ENCODE assay signal across 16 cellular contexts in genomic region chr2:241562269-241562891, GRCh38. TPM values are rescaled to one million over a fixed set of nuclear protein-coding genes. Genes with fewer than 3 reads are reported as not detected.
DNase-seq lines count a peak whose midpoint lies in the region; ATAC-seq and TF ChIP-seq lines count a peak whose summit lies in the region.
"Had no signal": no experiment of that assay in that cellular context is flagged by ENCODE, and none has a peak within 500 bp of the region (broad histone marks: within the 10 kb centered on the region; RNA-seq: fewer than 3 reads in every experiment).

No MANE protein-coding gene starts in this region.

- TF ChIP-seq CTCF in RWPE2 (IDR thresholded peaks at IDR 0.05; ENCODE audit: poor library complexity, severe bottlenecking) (no peak), epithelial cell of esophagus (IDR thresholded peaks at IDR 0.05; ENCODE audit: insufficient read depth, low read depth, low read length, missing control alignments) (no peak), vagina (IDR thresholded peaks at IDR 0.05) (no peak)

- peak overlapping the region; percentile 38 for H3K9ac ChIP-seq in neuronal stem cell (ENCODE audit: low read depth, low read length, poor library complexity)

- H3K14ac ChIP-seq in neuronal stem cell (ENCODE audit: low read length) = no peak overlapping the region

- H2BK15ac ChIP-seq in neuronal stem cell (ENCODE audit: low read length) = no peak overlapping the region

- DNase-seq in RWPE2 (ENCODE audit: low spot score) (peak; percentile 58), epithelial cell of esophagus (ENCODE audit: low read depth) (no peak), neuronal stem cell (ENCODE audit: low spot score) (no peak), vagina (ENCODE audit: extremely low spot score in 2 of 2) (no peak)
- DNase-seq: activated naive CD8-positive, alpha-beta T cell treated with anti-CD3 and anti-CD28 coated beads, Interleukin-2, amount 10 ng/mL, durations not matched to agents 7 days and 5 days; effector memory CD4-positive, alpha-beta T cell; GDM1; NCI-H345; stimulated activated CD4-positive, alpha-beta T cell treated with anti-CD3 and anti-CD28 coated beads, Interleukin-2, amount 100 ng/mL, for 48 hours; T-helper 1 cell had no signal

- no peak overlapping the region for H2BK5ac ChIP-seq in neuronal stem cell (ENCODE audit: low read length)

- WGBS in neuronal stem cell (ENCODE audit: extremely low coverage in 2 of 2, insufficient read length in 2 of 2, insufficient replicate concordance in 1 of 2), 2 donors = no CpG with 5 or more reads among the region's 23 CpGs

- peak overlapping the region; percentile 8 for H3K23ac ChIP-seq in neuronal stem cell (ENCODE audit: low read depth, low read length, poor library complexity)

- no peak overlapping the region for H2BK120ac ChIP-seq in neuronal stem cell (ENCODE audit: low read depth, low read length)

- no peak overlapping the region for H3K4ac ChIP-seq in neuronal stem cell (ENCODE audit: low read length)

- peak overlapping the region; percentile 6 for H2AK5ac ChIP-seq in neuronal stem cell (ENCODE audit: low read depth, low read length)

- intact Hi-C loops in vagina (cut with DNase I) = no loop called here

- no peaks in the 10 kb centered on the region for H3K9me3 ChIP-seq in RWPE2 (ENCODE audit: severe bottlenecking)
- peaks cover 4 to 11% of the 10 kb centered on the region in 2 donors for H3K9me3 ChIP-seq in neuronal stem cell (replicated peaks in 1 of 2; ENCODE audit: control insufficient read depth in 2 of 2, insufficient read depth in 1 of 2, low read depth in 1 of 2, low read length in 2 of 2)
- no peaks in the 10 kb centered on the region for H3K9me3 ChIP-seq in vagina
- H3K9me3 ChIP-seq: right lobe of liver had no signal

- no peak overlapping the region for H2BK12ac ChIP-seq in neuronal stem cell (ENCODE audit: low read length)

- H3K4me2 ChIP-seq in neuronal stem cell (ENCODE audit: insufficient read depth, low read length, poor library complexity, severe bottlenecking) = no peak overlapping the region

- peaks cover 16% of the 10 kb centered on the region for H3K4me1 ChIP-seq in RWPE2 (ENCODE audit: insufficient read depth, poor library complexity, severe bottlenecking)
- peaks cover 4 to 5% of the 10 kb centered on the region in 2 donors for H3K4me1 ChIP-seq in neuronal stem cell (ENCODE audit: control insufficient read depth in 2 of 2, insufficient read depth in 1 of 2, low read depth in 1 of 2, low read length in 2 of 2)
- H3K4me1 ChIP-seq in vagina = peaks cover 64% of the 10 kb centered on the region

- no peak for TF ChIP-seq POLR2A in vagina (IDR thresholded peaks at IDR 0.05)

- H3K4me3 ChIP-seq in RWPE2 (ENCODE audit: severe bottlenecking) (no peak overlapping the region), epithelial cell of esophagus (ENCODE audit: low read length) (peak overlapping the region; percentile 8), neuronal stem cell (ENCODE audit: low read length in 2 of 2) (no peak overlapping the region), vagina (no peak overlapping the region)
- H3K4me3 ChIP-seq: cardiac muscle cell had no signal

- H4K8ac ChIP-seq in neuronal stem cell (ENCODE audit: low read depth, low read length) = no peak overlapping the region

- no peak overlapping the region for H3K27ac ChIP-seq in RWPE2 (ENCODE audit: poor library complexity, severe bottlenecking)
- no peak overlapping the region for H3K27ac ChIP-seq in neuronal stem cell (replicated peaks; ENCODE audit: low read length)
- H3K27ac ChIP-seq in vagina = peak overlapping the region; percentile 81
- H3K27ac ChIP-seq: cardiac muscle cell had no signal

- H4K91ac ChIP-seq in neuronal stem cell (ENCODE audit: low read depth, low read length, poor library complexity) = no peak overlapping the region

- H2AFZ ChIP-seq in neuronal stem cell (ENCODE audit: low read length) = no peak overlapping the region

- H3K36me3 ChIP-seq in RWPE2 (ENCODE audit: low read depth) (peaks cover 15% of the 10 kb centered on the region; the same call in 1 of the 2 replicates), neuronal stem cell (replicated peaks in 1 of 2; ENCODE audit: control insufficient read depth in 2 of 2, insufficient read depth in 2 of 2, low read length in 2 of 2) (no peaks in the 10 kb centered on the region), vagina (no peaks in the 10 kb centered on the region)
- H3K36me3 ChIP-seq: cardiac muscle cell had no signal

- peaks cover 8% of the 10 kb centered on the region for H3K79me1 ChIP-seq in neuronal stem cell (ENCODE audit: low read depth, low read length)

- H3K18ac ChIP-seq in neuronal stem cell (ENCODE audit: low read length) = no peak overlapping the region

- H3K27me3 ChIP-seq in RWPE2 (ENCODE audit: insufficient read depth, poor library complexity, severe bottlenecking) (no peaks in the 10 kb centered on the region), neuronal stem cell (ENCODE audit: control insufficient read depth in 3 of 3, insufficient read depth in 3 of 3, low read depth in 1 of 3, low read length in 3 of 3) (peaks cover 4 to 36% (median 23%) of the 10 kb centered on the region in 3 experiments), vagina (no peaks in the 10 kb centered on the region)
- H3K27me3 ChIP-seq: cardiac muscle cell, right lobe of liver had no signal

- ATAC-seq in RWPE2 (ENCODE audit: low read depth) (no peak), GM18858 (IDR thresholded peaks at IDR 0.05; ENCODE audit: unreplicated experiment) (no peak), HG03521 (IDR thresholded peaks at IDR 0.05; ENCODE audit: unreplicated experiment) (no peak), HG03378 (IDR thresholded peaks at IDR 0.05; ENCODE audit: unreplicated experiment) (no peak)

RNA-seq across cellular contexts. Expression of gene BOK, which starts 3.8 kb away (rescaled TPM):
- polyA plus RNA-seq in neuronal stem cell (2013, experiment 1 of 2) = 5.1 TPM
- polyA plus RNA-seq in neuronal stem cell (2013, experiment 2 of 2) = 4.7 TPM
- total RNA-seq in vagina = 35.1 TPM
- total RNA-seq: activated naive CD8-positive, alpha-beta T cell treated with anti-CD3 and anti-CD28 coated beads, Interleukin-2, amount 10 ng/mL, durations not matched to agents 7 days and 5 days; activated T-helper 1 cell treated with anti-CD3 and anti-CD28 coated beads, Interleukin-12 subunit alpha, Interleukin-12 subunit beta, Interleukin-2, Interleukin-4 antibody, amounts not matched to agents 30 ng/mL and 10 ng/mL and 1 ng/mL, durations not matched to agents 14 hours and 24 hours and 36 hours had no signal

RNA-seq across cellular contexts. Expression of gene STK25, which starts 54.0 kb away (rescaled TPM):
- polyA plus RNA-seq in neuronal stem cell (2013, experiment 1 of 2) = 129 TPM
- 118 TPM for polyA plus RNA-seq in neuronal stem cell (2013, experiment 2 of 2)
- total RNA-seq in vagina = 197 TPM
